ENCODE assay signal across 29 cellular contexts in the genomic region with DNA sequence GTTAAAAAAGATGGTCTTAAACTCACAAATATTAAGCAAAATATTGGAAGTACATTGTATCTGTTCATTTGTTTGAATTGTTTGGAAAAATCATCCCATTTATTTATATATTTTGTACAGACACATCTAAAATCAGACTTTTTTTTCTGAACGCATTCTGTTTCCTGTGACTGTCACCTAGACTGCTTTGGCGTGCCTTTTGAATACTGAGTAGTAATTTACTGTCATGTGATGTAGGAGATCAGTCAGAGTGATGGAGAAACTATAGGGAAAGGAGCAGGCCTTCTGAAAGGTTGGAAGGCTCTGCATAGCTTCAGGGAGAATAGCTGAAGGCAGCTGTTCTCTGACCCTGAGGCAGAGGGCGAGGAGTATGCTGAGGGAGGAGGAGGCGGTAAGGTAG.
"Had no signal": no experiment of that assay in that cellular context is flagged by ENCODE, and none has a peak within 500 bp of the region (broad histone marks: within the 10 kb centered on the region; RNA-seq: fewer than 3 reads in every experiment).

No MANE protein-coding gene starts in this region.

- H3K4me2 ChIP-seq: neural progenitor cell, smooth muscle cell had no signal

- H3K9me3 ChIP-seq: neutrophil, ovary, pancreas, prostate gland, right atrium auricular region, right lobe of liver, sigmoid colon had no signal

- H3K79me2 ChIP-seq: parathyroid adenoma had no signal

- H3K9ac ChIP-seq: neural progenitor cell, parathyroid adenoma had no signal

- H3K36me3 ChIP-seq: neural progenitor cell, neutrophil, ovary, pancreas, prostate gland, right atrium auricular region, right lobe of liver, sigmoid colon, spleen had no signal

- H2AFZ ChIP-seq: neural progenitor cell, parathyroid adenoma had no signal

- H3K4me1 ChIP-seq: neural progenitor cell, pancreas, parathyroid adenoma, prostate gland, psoas muscle, right atrium auricular region, right lobe of liver, sigmoid colon, spleen had no signal

- FAIRE-seq: pancreas, small intestine had no signal

- H3K27me3 ChIP-seq: neural progenitor cell, neutrophil, ovary, pancreas, right atrium auricular region, right lobe of liver, sigmoid colon, spleen had no signal

- H3K27ac ChIP-seq: neural progenitor cell, neutrophil, ovary, pancreas, parathyroid adenoma, prostate gland, psoas muscle, right atrium auricular region, right lobe of liver, sigmoid colon, skin epidermis, spleen had no signal

- ATAC-seq: naive thymus-derived CD4-positive, alpha-beta T cell; naive thymus-derived CD8-positive, alpha-beta T cell; natural killer cell; natural killer cell treated with Interleukin-12 subunit alpha and Interleukin-12 subunit beta and Interleukin-15 and Interleukin-18, amount 100 ng/mL, for 72 hours; pancreas; psoas muscle; right cardiac atrium; right lobe of liver; sciatic nerve had no signal

- DNase-seq: naive thymus-derived CD4-positive, alpha-beta T cell; naive thymus-derived CD8-positive, alpha-beta T cell; natural killer cell; nephron progenitor cell; nucleus accumbens; occipital lobe; ovary; pancreas; posterior cingulate gyrus; psoas muscle; retina; right cardiac atrium; right lobe of liver; sigmoid colon; small intestine; spleen; stimulated activated CD4-positive, alpha-beta T cell treated with anti-CD3 and anti-CD28 coated beads, Interleukin-12 subunit alpha, Interleukin-12 subunit beta, amount 100 ng/mL, for 4 hours; stimulated activated CD4-positive, alpha-beta T cell treated with anti-CD3 and anti-CD28 coated beads, Interleukin-15, amount 100 ng/mL, for 24 hours; stimulated activated CD4-positive, alpha-beta T cell treated with anti-CD3 and anti-CD28 coated beads, Interleukin-1b, Interleukin-23, amount 100 ng/mL, for 48 hours; stimulated activated CD4-positive, alpha-beta T cell treated with anti-CD3 and anti-CD28 coated beads, Interleukin-2, amount 100 ng/mL, for 24 hours had no signal

- H3K4me3 ChIP-seq: neural progenitor cell, ovary, pancreas, prostate gland, psoas muscle, right atrium auricular region, right lobe of liver, sigmoid colon, skin epidermis, smooth muscle cell, spleen had no signal
